Comparison of ENCODE assay signal across 8 cellular contexts in the genomic region with DNA sequence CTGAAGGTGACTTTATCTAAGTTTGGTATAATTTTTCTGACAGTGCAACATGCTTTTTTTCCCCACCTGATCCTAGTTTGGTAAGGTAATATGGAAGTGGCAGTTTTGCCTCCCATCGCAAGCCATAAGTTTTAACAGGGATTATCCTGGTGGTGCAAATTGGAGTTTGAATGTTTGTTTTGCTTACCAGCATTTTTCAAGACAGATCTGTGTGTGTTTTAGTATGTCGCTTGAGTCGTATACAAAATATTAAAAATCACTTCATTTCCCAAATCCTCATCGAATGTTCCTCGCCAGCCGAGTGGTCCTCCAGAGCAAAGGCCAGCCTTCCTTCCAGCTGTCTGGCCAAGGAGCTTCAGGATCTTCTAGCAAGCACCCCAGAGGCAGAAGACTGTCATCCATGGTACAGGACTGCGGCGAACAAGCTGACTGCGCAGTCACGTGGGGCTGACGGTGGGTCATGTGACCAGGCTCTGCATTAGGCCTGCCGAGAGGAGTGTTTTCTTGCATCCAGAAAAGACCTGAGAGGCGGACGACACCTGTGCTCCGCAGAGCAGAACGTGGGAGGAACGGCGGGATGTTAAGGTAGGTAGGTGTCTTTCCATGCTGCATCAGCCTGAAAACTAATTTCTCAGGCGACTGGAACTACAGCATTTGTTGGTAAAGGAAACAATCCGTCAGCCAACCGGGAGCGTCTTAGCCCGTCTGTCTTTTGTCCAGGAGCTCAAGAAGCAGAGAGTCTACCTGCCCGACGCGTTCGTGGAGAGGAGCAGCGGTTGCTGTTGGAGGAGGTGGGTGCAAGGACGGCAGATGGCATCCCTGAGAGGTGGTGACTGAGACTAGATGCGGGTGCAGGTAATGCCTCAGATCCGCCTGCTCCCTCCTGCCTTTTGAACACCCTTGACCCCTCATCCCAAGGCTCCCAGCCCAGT. TPM values are rescaled to one million over a fixed set of nuclear protein-coding genes. Genes with fewer than 3 reads are reported as not detected.
DNase-seq lines count a peak whose midpoint lies in the region; ATAC-seq and TF ChIP-seq lines count a peak whose summit lies in the region.

A gene with protein sequence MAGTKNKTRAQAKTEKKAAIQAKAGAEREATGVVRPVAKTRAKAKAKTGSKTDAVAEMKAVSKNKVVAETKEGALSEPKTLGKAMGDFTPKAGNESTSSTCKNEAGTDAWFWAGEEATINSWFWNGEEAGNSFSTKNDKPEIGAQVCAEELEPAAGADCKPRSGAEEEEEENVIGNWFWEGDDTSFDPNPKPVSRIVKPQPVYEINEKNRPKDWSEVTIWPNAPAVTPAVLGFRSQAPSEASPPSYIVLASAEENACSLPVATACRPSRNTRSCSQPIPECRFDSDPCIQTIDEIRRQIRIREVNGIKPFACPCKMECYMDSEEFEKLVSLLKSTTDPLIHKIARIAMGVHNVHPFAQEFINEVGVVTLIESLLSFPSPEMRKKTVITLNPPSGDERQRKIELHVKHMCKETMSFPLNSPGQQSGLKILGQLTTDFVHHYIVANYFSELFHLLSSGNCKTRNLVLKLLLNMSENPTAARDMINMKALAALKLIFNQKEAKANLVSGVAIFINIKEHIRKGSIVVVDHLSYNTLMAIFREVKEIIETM (plus strand): TSS at position 507 of the 932 bp plus-strand sequence. CDS start 28,253 bp downstream, outside the sequence.

- H4K20me1 ChIP-seq in mammary epithelial cell (ENCODE audit: insufficient read depth, low read length): no peaks in the 10 kb centered on the region

- H3K9ac ChIP-seq in mammary epithelial cell (ENCODE audit: insufficient read depth, low read length): peak within 1 kb of the TSS; percentile 49

- H3K27me3 ChIP-seq in mammary epithelial cell (ENCODE audit: insufficient read depth, low read length): no peaks in the 10 kb centered on the region

- peak within 1 kb of the TSS; percentile 85 for H2AFZ ChIP-seq in mammary epithelial cell (ENCODE audit: low read depth, low read length)

- H3K4me2 ChIP-seq in mammary epithelial cell (ENCODE audit: insufficient read depth, low read depth, low read length): peak within 1 kb of the TSS; percentile 67

- CTCF ChIA-PET in mammary epithelial cell (lab: Charles Lee; ENCODE audit: low non-redundant PET): no interaction called here

- WGBS in mammary epithelial cell (ENCODE audit: low coverage, missing lambda C conversion rate): 27% methylated on average over 30 of the region's 31 CpGs

- TF ChIP-seq CTCF in mammary epithelial cell (conservative IDR thresholded peaks at IDR 0.05 in 1 of 2, IDR thresholded peaks at IDR 0.05 in 1 of 2; ENCODE audit: extremely low read depth in 1 of 2, insufficient read depth in 1 of 2, low read depth in 1 of 2, low read length in 2 of 2): no peak

- dilution Hi-C loops in mammary epithelial cell (cut with HindIII; ENCODE audit: low sequenced_read_pairs): no loop called here

- no peaks in the 10 kb centered on the region for H3K79me2 ChIP-seq in mammary epithelial cell (ENCODE audit: insufficient read depth, low read length)

- ATAC-seq in GM21786 (IDR thresholded peaks at IDR 0.05; ENCODE audit: unreplicated experiment): peak; percentile 98

- no peaks in the 10 kb centered on the region for H3K9me3 ChIP-seq in mammary epithelial cell (replicated peaks; ENCODE audit: insufficient read depth, low read length)

- no TSS peak for BruUV-seq in mammary epithelial cell (replicated peaks; lab: Mats Ljungman, UMichigan)

- DNase-seq in COR-L47 (lab: John Stamatoyannopoulos, UW): peak; percentile 29
- DNase-seq in NCI-H1105 (lab: John Stamatoyannopoulos, UW): peak; percentile 56
- peak; percentile 16 to 45 (median 28) for DNase-seq in activated CD4-positive, CD25-positive, alpha-beta regulatory T cell (lab: John Stamatoyannopoulos, UW)
- peak; percentile 63 for DNase-seq in mammary epithelial cell
- DNase-seq in iris pigment epithelial cell (ENCODE audit: low read depth): peak; percentile 72
- peak; percentile 27 to 62 for DNase-seq in stimulated activated CD4-positive, alpha-beta T cell treated with anti-CD3 and anti-CD28 coated beads, Interleukin-15, amount 100 ng/mL, for 1 hour (ENCODE audit: low read depth in 1 of 2, low spot score in 1 of 2)
- no peak for DNase-seq in GF-D8 (lab: John Stamatoyannopoulos, UW)

- H3K4me3 ChIP-seq in mammary epithelial cell (replicated peaks in 1 of 3; ENCODE audit: insufficient read depth in 1 of 3, low read depth in 2 of 3, low read length in 3 of 3): peak within 1 kb of the TSS; percentile 26 to 47 (median 44)

- no peaks in the 10 kb centered on the region for H3K4me1 ChIP-seq in mammary epithelial cell (ENCODE audit: insufficient read depth, low read length)

- H3K36me3 ChIP-seq in mammary epithelial cell (ENCODE audit: insufficient read depth, low read length): no peaks in the 10 kb centered on the region

- no peak within 1 kb of the TSS for H3K27ac ChIP-seq in mammary epithelial cell (ENCODE audit: insufficient read depth, low read depth, low read length)

- intact Hi-C loops in mammary epithelial cell (cut with micrococcal nuclease): loop anchor here (10.0 kb wide), 1 partner anchor 126 kb away; the partner anchor contains the start of gene ARMCX5

- in situ Hi-C loops in mammary epithelial cell (cut with MboI; ENCODE audit: low sequenced_read_pairs in 2 of 2): no loop called here

RNA-seq across cellular contexts. Expression of the gene that starts here (rescaled TPM):
- total RNA-seq in mammary epithelial cell: 1 to 10 TPM; 3.3 to 3.4 TPM
- 1.8 TPM for polyA plus RNA-seq in mammary epithelial cell
- 65.3 TPM for polyA minus RNA-seq in mammary epithelial cell
